In the genomic region with DNA sequence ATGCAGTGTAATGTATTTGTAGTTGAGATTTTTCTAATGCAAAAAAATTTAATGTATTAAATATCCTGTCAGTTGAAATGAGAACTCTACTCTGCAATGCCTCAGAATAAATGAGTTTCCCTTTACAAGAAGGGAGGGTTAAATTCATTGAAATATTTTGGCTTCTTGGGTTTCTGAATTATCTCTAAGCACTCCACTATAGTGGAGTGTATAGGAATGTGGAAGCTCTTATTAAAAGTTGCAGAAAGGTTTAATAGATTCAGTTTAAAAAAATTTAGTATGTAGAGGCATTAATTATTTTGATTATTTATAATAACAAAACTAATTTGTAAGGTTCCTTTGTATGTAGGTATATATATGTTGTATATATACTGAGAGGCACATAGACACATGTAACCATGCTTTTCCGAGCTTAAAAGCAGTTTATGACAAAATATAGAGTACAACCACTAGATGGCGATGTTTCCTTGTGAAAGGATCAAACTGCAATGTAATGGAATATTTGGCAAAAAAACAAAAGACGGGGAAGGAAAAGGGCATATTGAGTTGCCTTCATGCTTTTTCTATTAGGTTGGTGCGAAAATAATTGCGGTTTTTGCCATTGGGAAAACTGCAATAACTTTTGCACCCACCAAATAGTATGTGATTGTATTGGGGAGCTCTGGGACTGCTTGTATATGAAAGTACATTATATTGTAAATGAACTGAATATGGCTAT, we compare ENCODE assay signal across 8 cellular contexts.
DNase-seq lines count a peak whose midpoint lies in the region; ATAC-seq and TF ChIP-seq lines count a peak whose summit lies in the region.

No MANE protein-coding gene starts in this region.

- no peak overlapping the region for H3K27ac ChIP-seq in prostate gland

- H3K4me1 Mint-ChIP-seq in natural killer cell = peaks cover 0 to 5% of the 10 kb centered on the region in 2 donors
- peaks cover 3 to 6% of the 10 kb centered on the region in 2 donors for H3K4me1 Mint-ChIP-seq in natural killer cell treated with Interleukin-12 subunit alpha and Interleukin-12 subunit beta and Interleukin-15 and Interleukin-18, amount 100 ng/mL, for 72 hours (ENCODE audit: low read depth in 2 of 2)

- 20% methylated on average over 5 of the region's 5 CpGs for WGBS in prostate gland

- H3K4me1 ChIP-seq in prostate gland (replicated peaks) = no peaks in the 10 kb centered on the region

- no peaks in the 10 kb centered on the region for H3K9me3 Mint-ChIP-seq in natural killer cell
- no peaks in the 10 kb centered on the region for H3K9me3 Mint-ChIP-seq in natural killer cell treated with Interleukin-12 subunit alpha and Interleukin-12 subunit beta and Interleukin-15 and Interleukin-18, amount 100 ng/mL, for 72 hours

- DNase-seq in natural killer cell (no peak), NCI-H1092 (lab: John Stamatoyannopoulos, UW) (peak; percentile 14), fibroblast of the aortic adventitia (ENCODE audit: low read depth) (peak; percentile 88), prostate gland (ENCODE audit: low spot score) (no peak), UCSD-AML1 (lab: John Stamatoyannopoulos, UW; ENCODE audit: unreplicated experiment) (no peak)
- DNase-seq in natural killer cell treated with Interleukin-12 subunit alpha and Interleukin-12 subunit beta and Interleukin-15 and Interleukin-18, amount 100 ng/mL, for 72 hours (ENCODE audit: low spot score) = no peak

- TF ChIP-seq POLR2A in prostate gland (IDR thresholded peaks at IDR 0.05) = no peak

- ATAC-seq in natural killer cell (peak in 1 of 3 donors; percentile 55), HG02588 (IDR thresholded peaks at IDR 0.05; ENCODE audit: unreplicated experiment) (peak; percentile 71), SK-N-SH treated with all-trans-retinoic acid at 6 μM for 48 hours (peak; percentile 91)
- no peak for ATAC-seq in natural killer cell treated with Interleukin-12 subunit alpha and Interleukin-12 subunit beta and Interleukin-15 and Interleukin-18, amount 100 ng/mL, for 72 hours

- intact Hi-C loops in natural killer cell (cut with micrococcal nuclease) = no loop called here
- intact Hi-C loops in prostate gland (cut with DNase I) = loop anchor here (5.0 kb wide), 1 partner anchor 1564 kb away; no protein-coding TSS in a partner anchor

- TF ChIP-seq CTCF in natural killer cell (IDR thresholded peaks at IDR 0.05) = peak; percentile 68
- peak; percentile 66 for TF ChIP-seq CTCF in fibroblast of the aortic adventitia (IDR thresholded peaks at IDR 0.05; ENCODE audit: insufficient read depth, low read length)
- TF ChIP-seq CTCF in prostate gland (IDR thresholded peaks at IDR 0.05) = peak in 3 of 4 experiments; percentile 65 to 71 (median 67)

- no peak overlapping the region for H3K4me3 ChIP-seq in fibroblast of the aortic adventitia (ENCODE audit: low read depth, low read length)
- no peak overlapping the region for H3K4me3 ChIP-seq in prostate gland

- H3K9me3 ChIP-seq in prostate gland = no peaks in the 10 kb centered on the region

- no peak overlapping the region for H3K27ac Mint-ChIP-seq in natural killer cell
- H3K27ac Mint-ChIP-seq in natural killer cell treated with Interleukin-12 subunit alpha and Interleukin-12 subunit beta and Interleukin-15 and Interleukin-18, amount 100 ng/mL, for 72 hours = no peak overlapping the region

- H3K36me3 ChIP-seq in prostate gland = no peaks in the 10 kb centered on the region

- H3K27me3 Mint-ChIP-seq in natural killer cell (ENCODE audit: low read depth in 2 of 2) = no peaks in the 10 kb centered on the region
- H3K27me3 Mint-ChIP-seq in natural killer cell treated with Interleukin-12 subunit alpha and Interleukin-12 subunit beta and Interleukin-15 and Interleukin-18, amount 100 ng/mL, for 72 hours = peaks cover 0 to 2% of the 10 kb centered on the region in 2 donors

- H3K36me3 Mint-ChIP-seq in natural killer cell = no peaks in the 10 kb centered on the region
- no peaks in the 10 kb centered on the region for H3K36me3 Mint-ChIP-seq in natural killer cell treated with Interleukin-12 subunit alpha and Interleukin-12 subunit beta and Interleukin-15 and Interleukin-18, amount 100 ng/mL, for 72 hours

- H3K27me3 ChIP-seq in prostate gland (replicated peaks; ENCODE audit: insufficient read depth) = no peaks in the 10 kb centered on the region

- H3K4me3 Mint-ChIP-seq in natural killer cell = no peak overlapping the region
- no peak overlapping the region for H3K4me3 Mint-ChIP-seq in natural killer cell treated with Interleukin-12 subunit alpha and Interleukin-12 subunit beta and Interleukin-15 and Interleukin-18, amount 100 ng/mL, for 72 hours

TF ChIP-seq in SK-N-SH treated with all-trans-retinoic acid at 6 μM for 48 hours, 23 proteins besides CTCF, POLR2A, EP300 and RAD21:
- TF ChIP-seq, protein P1, sequence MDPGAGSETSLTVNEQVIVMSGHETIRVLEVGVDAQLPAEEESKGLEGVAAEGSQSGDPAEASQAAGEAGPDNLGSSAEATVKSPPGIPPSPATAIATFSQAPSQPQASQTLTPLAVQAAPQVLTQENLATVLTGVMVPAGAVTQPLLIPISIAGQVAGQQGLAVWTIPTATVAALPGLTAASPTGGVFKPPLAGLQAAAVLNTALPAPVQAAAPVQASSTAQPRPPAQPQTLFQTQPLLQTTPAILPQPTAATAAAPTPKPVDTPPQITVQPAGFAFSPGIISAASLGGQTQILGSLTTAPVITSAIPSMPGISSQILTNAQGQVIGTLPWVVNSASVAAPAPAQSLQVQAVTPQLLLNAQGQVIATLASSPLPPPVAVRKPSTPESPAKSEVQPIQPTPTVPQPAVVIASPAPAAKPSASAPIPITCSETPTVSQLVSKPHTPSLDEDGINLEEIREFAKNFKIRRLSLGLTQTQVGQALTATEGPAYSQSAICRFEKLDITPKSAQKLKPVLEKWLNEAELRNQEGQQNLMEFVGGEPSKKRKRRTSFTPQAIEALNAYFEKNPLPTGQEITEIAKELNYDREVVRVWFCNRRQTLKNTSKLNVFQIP (CRISPR knock-in tag; IDR thresholded peaks at IDR 0.05; ENCODE audit: borderline replicate concordance, low read depth) = no peak
- no peak for TF ChIP-seq ZNF565 (CRISPR knock-in tag; conservative IDR thresholded peaks at IDR 0.05; ENCODE audit: low read depth)
- no peak for TF ChIP-seq PPARA (CRISPR knock-in tag; IDR thresholded peaks at IDR 0.05; ENCODE audit: borderline replicate concordance)
- no peak for TF ChIP-seq ARNTL (CRISPR knock-in tag; IDR thresholded peaks at IDR 0.05; ENCODE audit: borderline replicate concordance, low read depth)
- no peak for TF ChIP-seq SNAI2 (CRISPR knock-in tag; IDR thresholded peaks at IDR 0.05)
- TF ChIP-seq, protein P2, sequence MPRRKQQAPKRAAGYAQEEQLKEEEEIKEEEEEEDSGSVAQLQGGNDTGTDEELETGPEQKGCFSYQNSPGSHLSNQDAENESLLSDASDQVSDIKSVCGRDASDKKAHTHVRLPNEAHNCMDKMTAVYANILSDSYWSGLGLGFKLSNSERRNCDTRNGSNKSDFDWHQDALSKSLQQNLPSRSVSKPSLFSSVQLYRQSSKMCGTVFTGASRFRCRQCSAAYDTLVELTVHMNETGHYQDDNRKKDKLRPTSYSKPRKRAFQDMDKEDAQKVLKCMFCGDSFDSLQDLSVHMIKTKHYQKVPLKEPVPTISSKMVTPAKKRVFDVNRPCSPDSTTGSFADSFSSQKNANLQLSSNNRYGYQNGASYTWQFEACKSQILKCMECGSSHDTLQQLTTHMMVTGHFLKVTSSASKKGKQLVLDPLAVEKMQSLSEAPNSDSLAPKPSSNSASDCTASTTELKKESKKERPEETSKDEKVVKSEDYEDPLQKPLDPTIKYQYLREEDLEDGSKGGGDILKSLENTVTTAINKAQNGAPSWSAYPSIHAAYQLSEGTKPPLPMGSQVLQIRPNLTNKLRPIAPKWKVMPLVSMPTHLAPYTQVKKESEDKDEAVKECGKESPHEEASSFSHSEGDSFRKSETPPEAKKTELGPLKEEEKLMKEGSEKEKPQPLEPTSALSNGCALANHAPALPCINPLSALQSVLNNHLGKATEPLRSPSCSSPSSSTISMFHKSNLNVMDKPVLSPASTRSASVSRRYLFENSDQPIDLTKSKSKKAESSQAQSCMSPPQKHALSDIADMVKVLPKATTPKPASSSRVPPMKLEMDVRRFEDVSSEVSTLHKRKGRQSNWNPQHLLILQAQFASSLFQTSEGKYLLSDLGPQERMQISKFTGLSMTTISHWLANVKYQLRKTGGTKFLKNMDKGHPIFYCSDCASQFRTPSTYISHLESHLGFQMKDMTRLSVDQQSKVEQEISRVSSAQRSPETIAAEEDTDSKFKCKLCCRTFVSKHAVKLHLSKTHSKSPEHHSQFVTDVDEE (CRISPR knock-in tag; IDR thresholded peaks at IDR 0.05) = no peak
- no peak for TF ChIP-seq ZFP30 (CRISPR knock-in tag; IDR thresholded peaks at IDR 0.05)
- TF ChIP-seq ZNF70 (CRISPR knock-in tag; IDR thresholded peaks at IDR 0.05) = no peak
- TF ChIP-seq ESRRG (CRISPR knock-in tag; IDR thresholded peaks at IDR 0.05) = no peak
- no peak for TF ChIP-seq BACH2 (CRISPR knock-in tag; IDR thresholded peaks at IDR 0.05; ENCODE audit: borderline replicate concordance)
- TF ChIP-seq, protein P3, sequence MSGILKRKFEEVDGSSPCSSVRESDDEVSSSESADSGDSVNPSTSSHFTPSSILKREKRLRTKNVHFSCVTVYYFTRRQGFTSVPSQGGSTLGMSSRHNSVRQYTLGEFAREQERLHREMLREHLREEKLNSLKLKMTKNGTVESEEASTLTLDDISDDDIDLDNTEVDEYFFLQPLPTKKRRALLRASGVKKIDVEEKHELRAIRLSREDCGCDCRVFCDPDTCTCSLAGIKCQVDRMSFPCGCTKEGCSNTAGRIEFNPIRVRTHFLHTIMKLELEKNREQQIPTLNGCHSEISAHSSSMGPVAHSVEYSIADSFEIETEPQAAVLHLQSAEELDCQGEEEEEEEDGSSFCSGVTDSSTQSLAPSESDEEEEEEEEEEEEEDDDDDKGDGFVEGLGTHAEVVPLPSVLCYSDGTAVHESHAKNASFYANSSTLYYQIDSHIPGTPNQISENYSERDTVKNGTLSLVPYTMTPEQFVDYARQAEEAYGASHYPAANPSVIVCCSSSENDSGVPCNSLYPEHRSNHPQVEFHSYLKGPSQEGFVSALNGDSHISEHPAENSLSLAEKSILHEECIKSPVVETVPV (CRISPR knock-in tag; IDR thresholded peaks at IDR 0.05) = no peak
- TF ChIP-seq ZFP3 (CRISPR knock-in tag; IDR thresholded peaks at IDR 0.05) = no peak
- TF ChIP-seq ISL1 (CRISPR knock-in tag; IDR thresholded peaks at IDR 0.05) = no peak
- no peak for TF ChIP-seq GLIS3 (CRISPR knock-in tag; IDR thresholded peaks at IDR 0.05)
- TF ChIP-seq RARB (CRISPR knock-in tag; IDR thresholded peaks at IDR 0.05) = no peak

Comparison
In these comparisons a context has a peak if more than half of its experiments do, and no peak if none do; other contexts are left out.
1. ATAC-seq: peak in HG02588 (single experiment) and SK-N-SH treated with all-trans-retinoic acid at 6 μM for 48 hours (single experiment); none in natural killer cell treated with Interleukin-12 subunit alpha and Interleukin-12 subunit beta and Interleukin-15 and Interleukin-18, amount 100 ng/mL, for 72 hours (0 of 2).
2. DNase-seq: peak in NCI-H1092 (single experiment) and fibroblast of the aortic adventitia (single experiment); none in natural killer cell (single experiment), natural killer cell treated with Interleukin-12 subunit alpha and Interleukin-12 subunit beta and Interleukin-15 and Interleukin-18, amount 100 ng/mL, for 72 hours (single experiment), prostate gland (single experiment) and UCSD-AML1 (single experiment).
3. Peak in every context shown above with its lines, with median percentiles within 50 percentile points of each other: CTCF ChIP-seq.